Comparison of ENCODE assay signal across 9 cellular contexts in the genomic region with DNA sequence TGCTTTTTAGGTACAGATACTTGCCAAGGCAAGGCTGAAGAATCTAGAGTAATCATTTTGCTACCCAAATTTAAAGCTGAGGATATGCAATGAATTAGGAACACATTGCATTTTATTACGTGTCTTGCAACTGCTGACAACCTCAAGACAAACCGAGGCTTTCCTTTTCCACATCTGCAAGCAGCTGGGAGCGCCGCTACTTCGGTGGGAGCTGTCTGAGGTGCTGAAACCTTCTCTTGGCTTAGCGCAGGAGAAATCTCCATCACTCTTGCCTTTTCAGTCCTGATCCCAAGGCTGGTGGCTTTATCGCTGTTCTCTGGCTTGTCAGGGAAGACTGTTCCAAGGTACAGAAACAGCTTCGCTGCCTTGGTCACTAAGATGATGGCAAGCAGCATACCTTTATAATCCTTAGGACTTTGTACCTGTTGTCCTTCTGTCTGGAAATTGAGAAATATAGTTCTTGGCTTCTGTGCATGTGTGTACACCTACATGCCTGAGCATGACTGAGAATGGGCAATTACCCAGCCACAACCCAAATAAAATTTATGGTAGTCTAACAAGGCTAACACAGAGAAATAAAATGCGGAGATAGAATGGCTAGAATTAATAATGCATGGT. TPM values are rescaled to one million over a fixed set of nuclear protein-coding genes. Genes with fewer than 3 reads are reported as not detected.
A peak's percentile ranks its signal among the peaks of the same experiment; 100 is the strongest.
DNase-seq lines count a peak whose midpoint lies in the region; TF ChIP-seq lines count a peak whose summit lies in the region.
"Not testable (repeated sequence)": the region's sequence is repeated elsewhere in the genome, so short reads cannot be mapped to it uniquely, and the experiment has no call there.
"Had no signal": no experiment of that assay in that cellular context is flagged by ENCODE, and none has a peak within 500 bp of the region (broad histone marks: within the 10 kb centered on the region; RNA-seq: fewer than 3 reads in every experiment).

No MANE protein-coding gene starts in this region.

- not testable (repeated sequence) for H4K20me1 ChIP-seq in GM23248 (ENCODE audit: insufficient read depth)

- H3K36me3 ChIP-seq in GM23248 (ENCODE audit: low read depth), result not testable (repeated sequence)

- H3K4me1 ChIP-seq in GM23248 (ENCODE audit: insufficient read depth), result not testable (repeated sequence)

- not testable (repeated sequence) for H3K9ac ChIP-seq in GM23248

- not testable (repeated sequence) for H3K4me2 ChIP-seq in GM23248 (ENCODE audit: unreplicated experiment)

- in situ Hi-C loops in GM23248 (cut with MboI), result not testable (repeated sequence)

- H3K27me3 ChIP-seq in GM23248 (replicated peaks; ENCODE audit: insufficient read depth), result not testable (repeated sequence)

- not testable (repeated sequence) for TF ChIP-seq CTCF in epithelial cell of esophagus (IDR thresholded peaks at IDR 0.05; ENCODE audit: insufficient read depth, low read depth, low read length, missing control alignments)

- not testable (repeated sequence) for H3F3A ChIP-seq in GM23248 (ENCODE audit: insufficient read depth)

- not testable (repeated sequence) for H3K4me3 ChIP-seq in GM23248; epithelial cell of esophagus (ENCODE audit: low read length)

- not testable (repeated sequence) for H2AFZ ChIP-seq in GM23248

- H3K9me3 ChIP-seq in GM23248 (ENCODE audit: low read depth), result not testable (repeated sequence)

- not testable (repeated sequence) for H3K27ac ChIP-seq in GM23248

- H3K9me2 ChIP-seq in GM23248 (ENCODE audit: insufficient read depth), result not testable (repeated sequence)

- H3K79me2 ChIP-seq in GM23248 (ENCODE audit: insufficient read depth), result not testable (repeated sequence)

- DNase-seq in A172 (ENCODE audit: low spot score) (peak; percentile 18), GM23248 (peak; percentile 58), M059J (ENCODE audit: low read depth) (peak; percentile 27), SW480 (ENCODE audit: low spot score) (peak; percentile 36), amniotic epithelial cell (ENCODE audit: low read depth) (peak; percentile 23), epithelial cell of esophagus (ENCODE audit: low read depth) (peak; percentile 56), iris pigment epithelial cell (ENCODE audit: low read depth) (peak; percentile 53), pons (ENCODE audit: low spot score) (peak; percentile 51)

- 11 to 15% methylated on average over 9 of the region's 9 CpGs for WGBS in GM23248 (ENCODE audit: low coverage in 1 of 2, low lambda C conversion rate in 2 of 2, missing lambda C conversion rate in 2 of 2), 2 experiments

RNA-seq across cellular contexts. Expression of gene DPP6, which starts 3.4 kb away (rescaled TPM):
- total RNA-seq in A172 (2014; rRNA removed; shearing (Covaris generic)), result not detected in 2 replicates
- not detected in 2 replicates for total RNA-seq in GM23248 (2014; rRNA removed; shearing (Covaris generic))
- polyA plus RNA-seq in GM23248 (2016; fragmentation: Nextera tagmentation; extraction: Ambion mirVana), result not detected in 2 replicates
- total RNA-seq in M059J (2014; rRNA removed; shearing (Covaris generic)), result not detected in 2 replicates
- total RNA-seq: T-helper 17 cell had no signal
